In the genomic region with DNA sequence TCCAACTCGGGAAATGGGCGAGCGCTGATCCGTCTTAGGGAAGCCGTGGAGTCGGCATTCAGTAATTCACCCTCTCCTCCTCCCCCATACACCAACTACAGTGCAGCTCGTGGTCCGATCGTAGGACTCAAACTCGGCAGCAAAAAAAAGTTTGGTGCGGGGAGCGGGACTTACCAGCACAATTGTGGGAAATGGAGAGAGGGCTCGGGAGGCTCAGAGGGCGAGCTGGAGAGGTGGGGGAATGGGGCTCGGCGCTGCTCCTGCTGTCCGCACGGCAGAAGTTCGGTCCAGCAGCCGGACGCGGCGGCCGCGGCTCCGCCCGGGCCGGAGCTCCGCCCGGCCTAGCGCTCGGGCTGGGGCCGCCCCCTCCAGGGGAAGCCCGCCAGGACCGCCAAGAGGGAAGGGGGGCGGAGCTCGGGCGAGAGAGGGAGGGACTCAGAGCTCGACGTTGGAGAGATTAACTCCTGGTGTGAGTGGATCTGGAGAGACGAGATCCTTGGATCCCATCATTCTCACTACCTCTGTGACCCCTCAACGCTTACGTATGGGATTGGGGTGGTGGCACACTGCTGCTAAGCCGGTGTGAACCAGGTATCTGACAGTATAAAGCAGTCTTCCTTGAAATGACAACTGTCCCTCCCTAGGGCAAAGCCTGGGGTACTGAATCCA, we compare ENCODE assay signal across 8 cellular contexts. TPM values are rescaled to one million over a fixed set of nuclear protein-coding genes. Genes with fewer than 3 reads are reported as not detected.
DNase-seq lines count a peak whose midpoint lies in the region; ATAC-seq, FAIRE-seq and TF ChIP-seq lines count a peak whose summit lies in the region.

No MANE protein-coding gene starts in this region.

- H3K36me3 ChIP-seq in BJ (ENCODE audit: control insufficient read depth, insufficient read depth, low read length), result peaks cover 11% of the 10 kb centered on the region
- peaks cover 0 to 14% (median 9%) of the 10 kb centered on the region in 4 donors for H3K36me3 ChIP-seq in liver (ENCODE audit: control insufficient read depth in 4 of 4, insufficient read depth in 3 of 4, low read depth in 1 of 4, low read length in 3 of 4)

- no peaks in the 10 kb centered on the region for H3K27me3 ChIP-seq in BJ (ENCODE audit: control insufficient read depth, insufficient read depth, low read length)
- H3K27me3 ChIP-seq in liver (ENCODE audit: control insufficient read depth in 4 of 4, insufficient read depth in 4 of 4, low read length in 3 of 4), result no peaks in the 10 kb centered on the region

- no peaks in the 10 kb centered on the region for H3K9me3 ChIP-seq in liver (ENCODE audit: control insufficient read depth in 4 of 4, low read length in 3 of 4)

- WGBS in liver, result under 1% methylated on average over 44 of the region's 44 CpGs

- peak overlapping the region; percentile 49 to 79 for H3K9ac ChIP-seq in liver (ENCODE audit: low read depth in 1 of 2, low read length in 2 of 2)

- peak; percentile 88 for FAIRE-seq in GM19239 (lab: Jason Lieb, UNC)

- TF ChIP-seq CTCF in BJ (IDR thresholded peaks at IDR 0.05; ENCODE audit: insufficient read depth, low read depth, low read length) (peak; percentile 21; the same call in 1 of the 2 replicates), liver (IDR thresholded peaks at IDR 0.05; ENCODE audit: low read depth, low read length, missing input control) (no peak)

- peaks cover 5 to 14% (median 11%) of the 10 kb centered on the region in 4 donors for H3K4me1 ChIP-seq in liver (ENCODE audit: control insufficient read depth in 4 of 4, insufficient read depth in 4 of 4, low read length in 3 of 4)

- H3K4me3 ChIP-seq in BJ (ENCODE audit: low read depth, low read length) (peak overlapping the region; percentile 90), liver (ENCODE audit: low read depth in 1 of 3, low read length in 3 of 3) (peak overlapping the region; percentile 68 to 94 (median 83))

- H3K27ac ChIP-seq in liver (ENCODE audit: low read depth in 1 of 2, low read length in 2 of 2), result peak overlapping the region; percentile 73 to 86

- no peak for TF ChIP-seq RAD21 in liver (IDR thresholded peaks at IDR 0.05)

- POLR2A ChIA-PET in BJ (lab: Charles Lee), result interaction anchor here (0.5 to 1.8 kb wide), 6 partner anchors 10 to 178 kb away, joined by 3 to 11 read pairs (median 4); no protein-coding TSS in a partner anchor

- ATAC-seq in HG03442 (IDR thresholded peaks at IDR 0.05; ENCODE audit: unreplicated experiment), result peak; percentile 59

- DNase-seq in BJ (ENCODE audit: low read depth) (peak; percentile 57), GM19239 (ENCODE audit: insufficient read length, low spot score) (peak; percentile 74), NCI-H526 (lab: John Stamatoyannopoulos, UW) (peak; percentile 90 to 96), dermis blood vessel endothelial cell (peak; percentile 91)
- DNase-seq in activated CD4-positive, alpha-beta T cell treated with anti-CD3 and anti-CD28 coated beads, Interleukin-2, amount 50 U/mL, for 1 hour, result peak; percentile 64
- peak; percentile 68 to 75 for DNase-seq in stimulated activated CD4-positive, alpha-beta T cell treated with anti-CD3 and anti-CD28 coated beads, Interleukin-4, amount 100 ng/mL, for 4 hours

- CTCF ChIA-PET in BJ (lab: Yijun Ruan, JAX), result interaction anchor here (0.6 to 10.2 kb wide), 13 partner anchors 11 to 157 kb away, joined by 3 to 179 read pairs (median 3); a partner anchor contains a TSS

TF ChIP-seq in liver, 16 proteins besides CTCF, POLR2A, EP300 and RAD21:
- TF ChIP-seq JUND (IDR thresholded peaks at IDR 0.05), result no peak
- TF ChIP-seq, protein P1, sequence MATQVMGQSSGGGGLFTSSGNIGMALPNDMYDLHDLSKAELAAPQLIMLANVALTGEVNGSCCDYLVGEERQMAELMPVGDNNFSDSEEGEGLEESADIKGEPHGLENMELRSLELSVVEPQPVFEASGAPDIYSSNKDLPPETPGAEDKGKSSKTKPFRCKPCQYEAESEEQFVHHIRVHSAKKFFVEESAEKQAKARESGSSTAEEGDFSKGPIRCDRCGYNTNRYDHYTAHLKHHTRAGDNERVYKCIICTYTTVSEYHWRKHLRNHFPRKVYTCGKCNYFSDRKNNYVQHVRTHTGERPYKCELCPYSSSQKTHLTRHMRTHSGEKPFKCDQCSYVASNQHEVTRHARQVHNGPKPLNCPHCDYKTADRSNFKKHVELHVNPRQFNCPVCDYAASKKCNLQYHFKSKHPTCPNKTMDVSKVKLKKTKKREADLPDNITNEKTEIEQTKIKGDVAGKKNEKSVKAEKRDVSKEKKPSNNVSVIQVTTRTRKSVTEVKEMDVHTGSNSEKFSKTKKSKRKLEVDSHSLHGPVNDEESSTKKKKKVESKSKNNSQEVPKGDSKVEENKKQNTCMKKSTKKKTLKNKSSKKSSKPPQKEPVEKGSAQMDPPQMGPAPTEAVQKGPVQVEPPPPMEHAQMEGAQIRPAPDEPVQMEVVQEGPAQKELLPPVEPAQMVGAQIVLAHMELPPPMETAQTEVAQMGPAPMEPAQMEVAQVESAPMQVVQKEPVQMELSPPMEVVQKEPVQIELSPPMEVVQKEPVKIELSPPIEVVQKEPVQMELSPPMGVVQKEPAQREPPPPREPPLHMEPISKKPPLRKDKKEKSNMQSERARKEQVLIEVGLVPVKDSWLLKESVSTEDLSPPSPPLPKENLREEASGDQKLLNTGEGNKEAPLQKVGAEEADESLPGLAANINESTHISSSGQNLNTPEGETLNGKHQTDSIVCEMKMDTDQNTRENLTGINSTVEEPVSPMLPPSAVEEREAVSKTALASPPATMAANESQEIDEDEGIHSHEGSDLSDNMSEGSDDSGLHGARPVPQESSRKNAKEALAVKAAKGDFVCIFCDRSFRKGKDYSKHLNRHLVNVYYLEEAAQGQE (IDR thresholded peaks at IDR 0.05), result peak; percentile 6
- TF ChIP-seq, protein P2, sequence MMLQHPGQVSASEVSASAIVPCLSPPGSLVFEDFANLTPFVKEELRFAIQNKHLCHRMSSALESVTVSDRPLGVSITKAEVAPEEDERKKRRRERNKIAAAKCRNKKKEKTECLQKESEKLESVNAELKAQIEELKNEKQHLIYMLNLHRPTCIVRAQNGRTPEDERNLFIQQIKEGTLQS (IDR thresholded peaks at IDR 0.05), result no peak
- TF ChIP-seq FOXA2 (IDR thresholded peaks at IDR 0.05), result no peak
- no peak for TF ChIP-seq HNF4A (conservative IDR thresholded peaks at IDR 0.05)
- TF ChIP-seq HNF4G (IDR thresholded peaks at IDR 0.05), result no peak
- TF ChIP-seq SP1 (IDR thresholded peaks at IDR 0.05), result no peak
- TF ChIP-seq FOXA1 (IDR thresholded peaks at IDR 0.05), result no peak

RNA-seq across cellular contexts. Expression of a gene that starts 0.7 kb away (rescaled TPM):
- polyA plus RNA-seq in BJ (2011; rRNA removed) (30.0 and 38.0 TPM in 2 replicates), liver (1 to 10 TPM; 4.5 to 6.3 TPM)
- polyA minus RNA-seq in BJ (2011; rRNA and poly(A)+ RNA removed), result 27.3 and 28.8 TPM in 2 replicates
- total RNA-seq in dermis blood vessel endothelial cell (6.1 and 10.7 TPM in 2 replicates), liver (1 to 10 TPM; 1.7 to 3.4 TPM)

RNA-seq across cellular contexts. Expression of a gene that starts 14.2 kb away (rescaled TPM):
- polyA plus RNA-seq in BJ (2011; rRNA removed) (4.3 and 4.5 TPM in 2 replicates), liver (1 to 10 TPM in 1 of 2 donors, under 1 TPM in 1; 0.78 to 1.3 TPM)
- 1.3 and 1.8 TPM in 2 replicates for polyA minus RNA-seq in BJ (2011; rRNA and poly(A)+ RNA removed)
- total RNA-seq in dermis blood vessel endothelial cell (2.4 TPM in 2 replicates), liver (1 to 10 TPM in 1 of 2 donors, under 1 TPM in 1; 0.59 to 2.1 TPM)

RNA-seq across cellular contexts. Expression of a gene that starts 26.0 kb away (rescaled TPM):
- polyA plus RNA-seq in BJ (2011; rRNA removed), result 1.4 and 1.5 TPM in 2 replicates
- 0.26 and 0.28 TPM in 2 replicates for polyA minus RNA-seq in BJ (2011; rRNA and poly(A)+ RNA removed)
- total RNA-seq in dermis blood vessel endothelial cell, result 0.09 and 0.17 TPM in 2 replicates
- total RNA-seq in liver, result 1 to 10 TPM in 1 of 2 donors, under 1 TPM in 1; 0.05 to 1.2 TPM
- polyA plus RNA-seq in liver, result 1 to 10 TPM; 1.6 to 1.9 TPM

RNA-seq across cellular contexts. Expression of a gene that starts 35.6 kb away (rescaled TPM):
- polyA plus RNA-seq in BJ (2011; rRNA removed) (56.7 and 58.5 TPM in 2 replicates), liver (1 to 10 TPM; 6.3 to 8.5 TPM)
- polyA minus RNA-seq in BJ (2011; rRNA and poly(A)+ RNA removed), result 35.8 and 54.9 TPM in 2 replicates
- total RNA-seq in dermis blood vessel endothelial cell (27.5 and 29.3 TPM in 2 replicates), liver (10 to 100 TPM; 12.6 to 22.0 TPM)

RNA-seq across cellular contexts. Expression of a gene that starts 35.7 kb away (rescaled TPM):
- polyA plus RNA-seq in BJ (2011; rRNA removed) (13.4 and 18.3 TPM in 2 replicates), liver (1 to 10 TPM; 3.2 to 6.7 TPM)
- polyA minus RNA-seq in BJ (2011; rRNA and poly(A)+ RNA removed), result 8.2 and 9.1 TPM in 2 replicates
- total RNA-seq in dermis blood vessel endothelial cell (13.9 and 15.3 TPM in 2 replicates), liver (10 to 100 TPM in 1 of 2 donors, 1 to 10 TPM in 1; 8.5 to 10.0 TPM)

Comparison
In these comparisons a context has a peak if more than half of its experiments do, and no peak if none do; other contexts are left out.
1. Peak in every context shown above with its lines: DNase-seq, ATAC-seq, H3K4me3 ChIP-seq and H3K27ac ChIP-seq.